ENCODE assay signal across 18 cellular contexts in genomic region chr4:28241021-28241420, GRCh38.
DNase-seq lines count a peak whose midpoint lies in the region; ATAC-seq, FAIRE-seq and TF ChIP-seq lines count a peak whose summit lies in the region.
"Had no signal": no experiment of that assay in that cellular context is flagged by ENCODE, and none has a peak within 500 bp of the region (broad histone marks: within the 10 kb centered on the region; RNA-seq: fewer than 3 reads in every experiment).

No MANE protein-coding gene starts in this region.

- H3K9me3 Mint-ChIP-seq in astrocyte (ENCODE audit: unreplicated experiment): no peaks in the 10 kb centered on the region
- peaks cover 0 to 7% (median 2%) of the 10 kb centered on the region in 7 donors for H3K9me3 Mint-ChIP-seq in CD14-positive monocyte
- H3K9me3 Mint-ChIP-seq in glutamatergic neuron (ENCODE audit: unreplicated experiment): no peaks in the 10 kb centered on the region

- H3K4me2 ChIP-seq in PC-3 (ENCODE audit: low read length) (no peak overlapping the region), astrocyte (ENCODE audit: low read length) (no peak overlapping the region)
- H3K4me2 ChIP-seq: BLaER1 had no signal

- H3K36me3 Mint-ChIP-seq in astrocyte (ENCODE audit: low read depth, unreplicated experiment): no peaks in the 10 kb centered on the region
- H3K36me3 Mint-ChIP-seq in CD14-positive monocyte: no peaks in the 10 kb centered on the region
- H3K36me3 Mint-ChIP-seq in glutamatergic neuron (ENCODE audit: unreplicated experiment): no peaks in the 10 kb centered on the region
- H3K36me3 Mint-ChIP-seq: CD8-positive, alpha-beta T cell had no signal

- H3K4me1 Mint-ChIP-seq in astrocyte (ENCODE audit: low read depth, unreplicated experiment): no peaks in the 10 kb centered on the region
- H3K4me1 Mint-ChIP-seq in CD14-positive monocyte: no peaks in the 10 kb centered on the region
- no peaks in the 10 kb centered on the region for H3K4me1 Mint-ChIP-seq in glutamatergic neuron (ENCODE audit: low read depth, unreplicated experiment)

- H3K36me3 ChIP-seq in PC-3 (ENCODE audit: low read depth, low read length) (no peaks in the 10 kb centered on the region), astrocyte (ENCODE audit: insufficient read depth, low read length) (no peaks in the 10 kb centered on the region)
- H3K36me3 ChIP-seq: BLaER1 had no signal

- no peaks in the 10 kb centered on the region for H3F3A ChIP-seq in PC-3 (ENCODE audit: low read length, unreplicated experiment)

- H3K27ac Mint-ChIP-seq in astrocyte (ENCODE audit: unreplicated experiment) (no peak overlapping the region), CD14-positive monocyte (no peak overlapping the region), glutamatergic neuron (ENCODE audit: unreplicated experiment) (no peak overlapping the region)
- H3K27ac Mint-ChIP-seq: CD8-positive, alpha-beta T cell; H9 had no signal

- no peak overlapping the region for H2AFZ ChIP-seq in PC-3 (ENCODE audit: low read length)
- H2AFZ ChIP-seq in astrocyte (ENCODE audit: low read depth, low read length): no peak overlapping the region

- H3K9me2 ChIP-seq in PC-3 (replicated peaks; ENCODE audit: low read length): no peaks in the 10 kb centered on the region

- H3K9ac ChIP-seq in PC-3 (ENCODE audit: low read length) (no peak overlapping the region), astrocyte (ENCODE audit: low read length) (no peak overlapping the region)
- H3K9ac ChIP-seq: BLaER1 had no signal

- H3K27ac ChIP-seq in PC-3 (ENCODE audit: low read length): no peak overlapping the region
- H3K27ac ChIP-seq in astrocyte (ENCODE audit: low read depth, low read length): no peak overlapping the region
- H3K27ac ChIP-seq: BLaER1, HL-60 had no signal

- no peak overlapping the region for H3K4me3 ChIP-seq in PC-3 (ENCODE audit: low read length)
- no peak overlapping the region for H3K4me3 ChIP-seq in astrocyte (ENCODE audit: insufficient read depth, low read depth, low read length)
- H3K4me3 ChIP-seq: BLaER1 had no signal

- no TSS peak for BruUV-seq in PC-3 (replicated peaks; lab: Mats Ljungman, UMichigan)

- H3K27me3 ChIP-seq in PC-3 (ENCODE audit: low read length) (no peaks in the 10 kb centered on the region), astrocyte (ENCODE audit: insufficient read depth, low read length) (no peaks in the 10 kb centered on the region)
- H3K27me3 ChIP-seq: BLaER1 had no signal

- H4K20me1 ChIP-seq in PC-3 (ENCODE audit: low read length): no peaks in the 10 kb centered on the region
- no peaks in the 10 kb centered on the region for H4K20me1 ChIP-seq in astrocyte (ENCODE audit: insufficient read depth, low read length)
- H4K20me1 ChIP-seq: BLaER1 had no signal

- H3K79me2 ChIP-seq in PC-3 (ENCODE audit: low read length): no peaks in the 10 kb centered on the region
- no peaks in the 10 kb centered on the region for H3K79me2 ChIP-seq in astrocyte (ENCODE audit: insufficient read depth, low read length)

- CTCF ChIA-PET in PC-3 (lab: Charles Lee): no interaction called here

- intact Hi-C loops in PC-3 (cut with micrococcal nuclease) (no loop called here), CD14-positive monocyte (cut with micrococcal nuclease) (no loop called here)

- H3K27me3 Mint-ChIP-seq in astrocyte (ENCODE audit: low read depth, unreplicated experiment): no peaks in the 10 kb centered on the region
- peaks cover 0 to 1% (median 0%) of the 10 kb centered on the region in 3 donors for H3K27me3 Mint-ChIP-seq in CD14-positive monocyte (ENCODE audit: low read depth in 3 of 3)
- H3K27me3 Mint-ChIP-seq in glutamatergic neuron (ENCODE audit: unreplicated experiment): no peaks in the 10 kb centered on the region

- POLR2A ChIA-PET in PC-3 (lab: Charles Lee; ENCODE audit: unreplicated experiment): no interaction called here

- peak; percentile 42; the same call in 1 of the 2 replicates for ATAC-seq in PC-3
- no peak for ATAC-seq in GM18498 (IDR thresholded peaks at IDR 0.05; ENCODE audit: unreplicated experiment)
- ATAC-seq: CD8-positive, alpha-beta T cell had no signal

- no peak overlapping the region for H3K4me3 Mint-ChIP-seq in astrocyte (ENCODE audit: unreplicated experiment)
- H3K4me3 Mint-ChIP-seq in CD14-positive monocyte: no peak overlapping the region
- H3K4me3 Mint-ChIP-seq in glutamatergic neuron (ENCODE audit: unreplicated experiment): no peak overlapping the region
- H3K4me3 Mint-ChIP-seq: CD8-positive, alpha-beta T cell; H9 had no signal

- DNase-seq in ELR (ENCODE audit: low read depth) (peak; percentile 40), PC-3 (peak; percentile 26), astrocyte (ENCODE audit: low read depth) (peak; percentile 7), NCI-H69 (lab: John Stamatoyannopoulos, UW) (no peak), CD14-positive monocyte (ENCODE audit: low spot score) (no peak), glutamatergic neuron (no peak)
- DNase-seq: 8988T; Calu3; CD8-positive, alpha-beta T cell; DMS79 treated with DMSO at 0.1 percent for 48 hours; EL; H9 had no signal

- TF ChIP-seq CTCF in PC-3 (conservative IDR thresholded peaks at IDR 0.05; ENCODE audit: low read depth, low read length) (no peak), astrocyte (IDR thresholded peaks at IDR 0.05; ENCODE audit: insufficient read depth, low read depth, low read length) (no peak), CD14-positive monocyte (IDR thresholded peaks at IDR 0.05) (no peak), glutamatergic neuron (IDR thresholded peaks at IDR 0.05; ENCODE audit: partially characterized antibody, unreplicated experiment) (no peak)

- H3K4me1 ChIP-seq in PC-3 (ENCODE audit: insufficient read depth, low read length) (0 out of 2 replicates have a peak, but pooled peaks cover 10% of the 10 kb centered on the region), astrocyte (ENCODE audit: insufficient read depth, low read length) (no peaks in the 10 kb centered on the region)
- H3K4me1 ChIP-seq: BLaER1 had no signal

- H3K9me3 ChIP-seq in PC-3 (ENCODE audit: low read length): no peaks in the 10 kb centered on the region
- H3K9me3 ChIP-seq in astrocyte (ENCODE audit: insufficient read depth, low read depth, low read length): no peaks in the 10 kb centered on the region
- H3K9me3 ChIP-seq: BLaER1 had no signal

- no peak for FAIRE-seq in astrocyte (lab: Jason Lieb, UNC)
- FAIRE-seq: G401.6, GM12892, H1 had no signal

Comparison
In these comparisons a context has a peak if more than half of its experiments do, and no peak if none do; other contexts are left out.
1. DNase-seq: peak in ELR (single experiment), PC-3 (single experiment) and astrocyte (single experiment); none in NCI-H69 (single experiment), CD14-positive monocyte (single experiment) and glutamatergic neuron (single experiment).